8 cellular contexts compared by ENCODE assay signal in the genomic region with DNA sequence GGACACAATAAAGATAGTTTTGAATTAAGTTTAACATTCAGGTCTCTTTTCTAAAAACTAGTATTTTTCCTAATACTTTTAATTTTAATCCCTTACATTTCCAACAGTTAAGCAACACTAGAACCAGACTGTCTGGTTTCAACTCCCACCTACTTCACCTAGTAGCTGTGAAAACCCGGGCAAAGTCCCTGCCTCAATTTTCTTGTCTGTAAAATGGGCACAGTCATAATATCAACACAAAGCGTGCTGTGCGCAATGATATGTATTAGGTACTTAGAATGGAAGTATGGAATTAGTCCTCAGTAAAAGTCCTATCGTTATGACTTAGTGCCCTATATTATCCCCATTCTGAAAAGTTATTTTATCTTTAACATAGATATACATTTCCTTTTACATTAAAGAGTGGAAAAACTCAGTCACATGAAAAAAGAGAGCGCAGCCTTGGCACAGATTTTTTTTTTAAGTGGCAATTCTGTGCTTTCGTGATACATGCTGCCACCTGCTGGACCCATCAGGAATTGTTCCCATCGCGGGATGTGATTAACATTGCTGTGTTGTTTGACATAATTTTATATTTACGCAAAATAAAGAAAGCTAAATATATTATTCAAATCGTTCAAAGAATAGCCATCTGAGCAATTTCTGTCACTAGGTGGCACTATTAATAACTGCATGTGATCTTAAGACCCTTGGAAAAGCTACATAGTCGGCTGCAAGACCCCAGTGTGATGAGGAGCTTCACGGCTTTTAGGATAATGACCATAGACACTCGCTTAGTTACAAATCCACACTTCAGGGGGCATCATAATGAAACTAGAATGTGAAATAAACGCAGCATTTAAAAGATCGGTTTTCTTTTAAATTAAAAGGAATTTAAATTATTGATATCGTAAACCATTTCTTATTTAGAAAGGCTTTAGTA. TPM values are rescaled to one million over a fixed set of nuclear protein-coding genes. Genes with fewer than 3 reads are reported as not detected.
A peak's percentile ranks its signal among the peaks of the same experiment; 100 is the strongest.
DNase-seq lines count a peak whose midpoint lies in the region; ATAC-seq, FAIRE-seq and TF ChIP-seq lines count a peak whose summit lies in the region.

No MANE protein-coding gene starts in this region.

- no peaks in the 10 kb centered on the region for H3K36me3 Mint-ChIP-seq in activated naive CD8-positive, alpha-beta T cell treated with anti-CD3 and anti-CD28 coated beads, Interleukin-2, amount 50 U/mL, for 24 hours (ENCODE audit: low read depth)

- H3K27ac Mint-ChIP-seq in activated naive CD8-positive, alpha-beta T cell treated with anti-CD3 and anti-CD28 coated beads, Interleukin-2, amount 50 U/mL, for 24 hours, result no peak overlapping the region

- peaks cover 2% of the 10 kb centered on the region for H3K4me1 Mint-ChIP-seq in activated naive CD8-positive, alpha-beta T cell treated with anti-CD3 and anti-CD28 coated beads, Interleukin-2, amount 50 U/mL, for 24 hours

- H3K4me3 Mint-ChIP-seq in activated naive CD8-positive, alpha-beta T cell treated with anti-CD3 and anti-CD28 coated beads, Interleukin-2, amount 50 U/mL, for 24 hours, result no peak overlapping the region

- ATAC-seq in activated naive CD8-positive, alpha-beta T cell treated with anti-CD3 and anti-CD28 coated beads, Interleukin-2, amount 50 U/mL, for 24 hours, result peak; percentile 43
- no peak for ATAC-seq in right cardiac atrium
- ATAC-seq in sciatic nerve, result no peak

- H3K27me3 ChIP-seq in right cardiac atrium (ENCODE audit: control insufficient read depth, insufficient read depth), result no peaks in the 10 kb centered on the region

- H3K9me3 ChIP-seq in right cardiac atrium (ENCODE audit: control insufficient read depth, low read length), result no peaks in the 10 kb centered on the region

- DNase-seq in AG09319 (ENCODE audit: extremely low read depth, low read depth) (no peak), GM19239 (ENCODE audit: insufficient read length, low spot score) (peak; percentile 9), Kasumi-1 (lab: John Stamatoyannopoulos, UW) (peak; percentile 2 to 37), SK-MEL-5 (ENCODE audit: low read depth, low spot score) (peak; percentile 58), right cardiac atrium (peak; percentile 35 to 75 (median 65)), sciatic nerve (ENCODE audit: low spot score) (peak; percentile 65), mesenteric fat pad (ENCODE audit: low spot score) (no peak)
- DNase-seq in activated naive CD8-positive, alpha-beta T cell treated with anti-CD3 and anti-CD28 coated beads, Interleukin-2, amount 50 U/mL, for 24 hours, result peak; percentile 60

- in situ Hi-C loops in SK-MEL-5 (cut with HindIII; ENCODE audit: low pct_unique_long_range_greater_than_20kb, low sequenced_read_pairs), result no loop called here

- TF ChIP-seq CTCF in AG09319 (IDR thresholded peaks at IDR 0.05; ENCODE audit: low read depth, low read length), result peak; percentile 79

- peak; percentile 93 for FAIRE-seq in GM19239 (lab: Jason Lieb, UNC)

- no peaks in the 10 kb centered on the region for H3K4me1 ChIP-seq in right cardiac atrium (ENCODE audit: control insufficient read depth, insufficient read depth, low read length)

- no peak overlapping the region for H3K4me3 ChIP-seq in right cardiac atrium (ENCODE audit: low read length)

- peaks cover 2% of the 10 kb centered on the region for H3K27me3 Mint-ChIP-seq in activated naive CD8-positive, alpha-beta T cell treated with anti-CD3 and anti-CD28 coated beads, Interleukin-2, amount 50 U/mL, for 24 hours

- H3K27ac ChIP-seq in right cardiac atrium (ENCODE audit: low read length), result no peak overlapping the region

- no peaks in the 10 kb centered on the region for H3K9me3 Mint-ChIP-seq in activated naive CD8-positive, alpha-beta T cell treated with anti-CD3 and anti-CD28 coated beads, Interleukin-2, amount 50 U/mL, for 24 hours

- intact Hi-C loops in right cardiac atrium (cut with DNase I) (loop anchor here in 3 of 4 donors (5.0 to 10.0 kb wide), 3 partner anchors 941 to 951 kb away; no protein-coding TSS in a partner anchor), sciatic nerve (cut with DNase I) (loop anchor here (5.0 kb wide), 1 partner anchor 948 kb away; no protein-coding TSS in a partner anchor)

- 30% methylated on average over 16 of the region's 16 CpGs for WGBS in right cardiac atrium

RNA-seq across cellular contexts. Expression of gene LIG4, which starts 59.9 kb away (rescaled TPM):
- total RNA-seq in SK-MEL-5 (2014; rRNA removed; shearing (Covaris generic)), result 14.0 and 16.7 TPM in 2 replicates
- 10.1 and 11.2 TPM in 2 replicates for polyA plus RNA-seq in SK-MEL-5 (2015; cell fraction: cytosol; rRNA removed)
- 36.3 and 38.1 TPM in 2 replicates for polyA plus RNA-seq in SK-MEL-5 (2015; cell fraction: nucleus; rRNA removed)
- total RNA-seq in right cardiac atrium (10 to 100 TPM in 1 of 4 donors, 1 to 10 TPM in 3; 8.8 to 13.3 (median 9.7) TPM), sciatic nerve (8.5 TPM), mesenteric fat pad (12.3 TPM)
- polyA plus RNA-seq in right cardiac atrium, result 6.4 TPM

Comparison
In these comparisons a context has a peak if more than half of its experiments do, and no peak if none do; other contexts are left out.
1. DNase-seq: peak in GM19239 (single experiment), Kasumi-1 (2 of 2), SK-MEL-5 (single experiment), activated naive CD8-positive, alpha-beta T cell treated with anti-CD3 and anti-CD28 coated beads, Interleukin-2, amount 50 U/mL, for 24 hours (single experiment), right cardiac atrium (3 of 3) and sciatic nerve (single experiment); none in AG09319 (single experiment) and mesenteric fat pad (single experiment).